In genomic region chr1:11924334-11925195, GRCh38 we compare ENCODE assay signal across 1 cellular context.
A peak's percentile ranks its signal among the peaks of the same experiment; 100 is the strongest.
TF ChIP-seq lines count a peak whose summit lies in the region.

No MANE protein-coding gene starts in this region.

TF ChIP-seq in K562, 482 proteins besides CTCF, POLR2A, EP300 and RAD21:
- TF ChIP-seq, protein P1, sequence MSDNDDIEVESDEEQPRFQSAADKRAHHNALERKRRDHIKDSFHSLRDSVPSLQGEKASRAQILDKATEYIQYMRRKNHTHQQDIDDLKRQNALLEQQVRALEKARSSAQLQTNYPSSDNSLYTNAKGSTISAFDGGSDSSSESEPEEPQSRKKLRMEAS (CRISPR knock-in tag; IDR thresholded peaks at IDR 0.05): peak; percentile 6; the same call in 1 of the 2 replicates
- TF ChIP-seq KAT7 (CRISPR knock-in tag; IDR thresholded peaks at IDR 0.05; ENCODE audit: borderline replicate concordance) (peak; percentile 70; the same call in 1 of the 2 replicates), ZNF124 (CRISPR knock-in tag; IDR thresholded peaks at IDR 0.05) (0 out of 2 replicates have a peak, but pooled peaks have one; percentile 24), SAFB2 (IDR thresholded peaks at IDR 0.05; ENCODE audit: borderline replicate concordance, low read depth, low read length, severe bottlenecking) (no peak), TEAD4 (IDR thresholded peaks at IDR 0.05; ENCODE audit: low read length) (no peak), TEAD4 (CRISPR knock-in tag; IDR thresholded peaks at IDR 0.05; ENCODE audit: borderline replicate concordance) (peak; percentile 31; the same call in 1 of the 2 replicates)
- TF ChIP-seq, protein P2, sequence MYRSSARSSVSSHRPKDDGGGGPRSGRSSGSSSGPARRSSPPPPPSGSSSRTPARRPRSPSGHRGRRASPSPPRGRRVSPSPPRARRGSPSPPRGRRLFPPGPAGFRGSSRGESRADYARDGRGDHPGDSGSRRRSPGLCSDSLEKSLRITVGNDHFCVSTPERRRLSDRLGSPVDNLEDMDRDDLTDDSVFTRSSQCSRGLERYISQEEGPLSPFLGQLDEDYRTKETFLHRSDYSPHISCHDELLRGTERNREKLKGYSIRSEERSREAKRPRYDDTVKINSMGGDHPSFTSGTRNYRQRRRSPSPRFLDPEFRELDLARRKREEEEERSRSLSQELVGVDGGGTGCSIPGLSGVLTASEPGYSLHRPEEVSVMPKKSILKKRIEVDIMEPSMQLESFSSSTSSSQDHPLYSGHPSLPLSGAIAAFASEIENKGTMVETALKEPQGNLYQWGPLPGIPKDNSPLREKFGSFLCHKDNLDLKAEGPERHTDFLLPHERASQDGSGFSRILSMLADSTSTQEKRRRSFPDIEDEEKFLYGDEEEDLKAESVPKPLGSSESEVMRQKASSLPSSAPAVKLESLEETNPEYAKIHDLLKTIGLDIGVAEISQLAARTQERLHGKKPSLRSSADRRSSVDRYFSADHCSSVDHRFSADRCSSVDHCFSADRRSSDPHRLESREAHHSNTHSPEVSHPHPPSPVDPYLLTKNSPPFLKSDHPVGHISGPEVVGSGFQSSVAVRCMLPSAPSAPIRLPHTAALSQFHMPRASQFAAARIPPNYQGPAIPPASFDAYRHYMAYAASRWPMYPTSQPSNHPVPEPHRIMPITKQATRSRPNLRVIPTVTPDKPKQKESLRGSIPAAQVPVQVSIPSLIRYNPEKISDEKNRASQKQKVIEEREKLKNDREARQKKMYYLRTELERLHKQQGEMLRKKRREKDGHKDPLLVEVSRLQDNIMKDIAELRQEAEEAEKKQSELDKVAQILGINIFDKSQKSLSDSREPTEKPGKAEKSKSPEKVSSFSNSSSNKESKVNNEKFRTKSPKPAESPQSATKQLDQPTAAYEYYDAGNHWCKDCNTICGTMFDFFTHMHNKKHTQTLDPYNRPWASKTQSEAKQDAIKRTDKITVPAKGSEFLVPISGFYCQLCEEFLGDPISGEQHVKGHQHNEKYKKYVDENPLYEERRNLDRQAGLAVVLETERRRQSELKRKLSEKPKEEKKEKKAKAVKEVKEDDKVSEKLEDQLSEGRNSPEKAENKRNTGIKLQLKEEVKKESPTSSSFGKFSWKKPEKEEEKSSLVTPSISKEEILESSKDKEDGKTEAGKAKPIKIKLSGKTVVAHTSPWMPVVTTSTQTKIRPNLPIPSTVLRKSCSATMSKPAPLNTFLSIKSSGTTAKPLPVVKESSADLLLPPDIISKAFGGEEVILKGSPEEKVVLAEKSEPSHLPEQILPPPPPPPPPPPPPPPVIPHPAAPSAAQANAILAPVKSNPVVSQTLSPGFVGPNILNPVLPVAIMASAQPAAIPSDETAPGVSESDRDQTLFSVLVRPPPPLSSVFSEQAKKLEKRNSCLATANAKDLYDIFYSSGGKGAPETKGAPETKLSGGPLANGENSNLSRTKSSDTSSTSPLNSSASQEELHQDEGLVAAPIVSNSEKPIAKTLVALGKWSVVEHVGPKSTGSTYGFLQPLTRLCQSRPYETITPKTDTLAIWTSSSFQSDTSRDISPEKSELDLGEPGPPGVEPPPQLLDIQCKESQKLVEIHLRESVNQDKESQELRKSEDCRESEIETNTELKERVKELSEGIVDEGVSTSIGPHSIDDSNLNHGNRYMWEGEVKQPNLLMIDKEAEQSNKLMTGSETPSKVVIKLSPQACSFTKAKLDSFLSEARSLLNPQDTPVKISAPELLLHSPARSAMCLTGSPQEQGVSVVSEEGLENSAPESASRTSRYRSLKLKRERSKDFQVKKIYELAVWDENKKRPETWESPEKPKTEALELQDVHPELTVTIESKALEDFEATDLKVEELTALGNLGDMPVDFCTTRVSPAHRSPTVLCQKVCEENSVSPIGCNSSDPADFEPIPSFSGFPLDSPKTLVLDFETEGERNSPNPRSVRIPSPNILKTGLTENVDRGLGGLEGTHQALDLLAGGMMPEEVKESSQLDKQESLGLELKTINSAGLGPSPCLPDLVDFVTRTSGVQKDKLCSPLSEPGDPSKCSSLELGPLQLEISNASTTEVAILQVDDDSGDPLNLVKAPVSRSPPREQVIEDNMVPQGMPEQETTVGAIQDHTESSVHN (IDR thresholded peaks at IDR 0.05; ENCODE audit: borderline replicate concordance in 1 of 2, low read depth in 1 of 2): no peak
